Comparison of ENCODE assay signal across 9 cellular contexts in genomic region chr15:81323559-81323943, GRCh38. TPM values are rescaled to one million over a fixed set of nuclear protein-coding genes. Genes with fewer than 3 reads are reported as not detected.
DNase-seq lines count a peak whose midpoint lies in the region; ATAC-seq, FAIRE-seq and TF ChIP-seq lines count a peak whose summit lies in the region.
"Had no signal": no experiment of that assay in that cellular context is flagged by ENCODE, and none has a peak within 500 bp of the region (broad histone marks: within the 10 kb centered on the region; RNA-seq: fewer than 3 reads in every experiment).

No MANE protein-coding gene starts in this region.

- peak overlapping the region; percentile 98 for H3K4me3 Mint-ChIP-seq in activated T-cell treated with anti-CD3 and anti-CD28 coated beads, Interleukin-2, amount 50 U/mL, for 24 hours
- peak overlapping the region; percentile 86 to 99 (median 98) for H3K4me3 Mint-ChIP-seq in naive B cell

- peaks cover 20% of the 10 kb centered on the region for H3K36me3 ChIP-seq in bronchial epithelial cell (ENCODE audit: control insufficient read depth, insufficient read depth, low read length)

- peaks cover 36% of the 10 kb centered on the region for H3K36me3 Mint-ChIP-seq in activated T-cell treated with anti-CD3 and anti-CD28 coated beads, Interleukin-2, amount 50 U/mL, for 24 hours (ENCODE audit: low read depth)
- H3K36me3 Mint-ChIP-seq in naive B cell, result no peaks in the 10 kb centered on the region

- peak overlapping the region; percentile 78 for H3K4me3 ChIP-seq in HL-60 (replicated peaks; ENCODE audit: insufficient read depth, low read length)
- H3K4me3 ChIP-seq in bronchial epithelial cell (ENCODE audit: low read depth, low read length), result peak overlapping the region; percentile 63

- H3K27ac Mint-ChIP-seq in activated T-cell treated with anti-CD3 and anti-CD28 coated beads, Interleukin-2, amount 50 U/mL, for 24 hours, result peak overlapping the region; percentile 89
- peak overlapping the region; percentile 11 to 98 (median 84) for H3K27ac Mint-ChIP-seq in naive B cell

- FAIRE-seq in bronchial epithelial cell (lab: Jason Lieb, UNC), result no peak
- FAIRE-seq: G401.6 had no signal

- no peak for DNase-seq in activated T-cell treated with anti-CD3 and anti-CD28 coated beads, Interleukin-2, amount 50 U/mL, for 24 hours
- no peak for DNase-seq in activated T-cell treated with anti-CD3 and anti-CD28 coated beads, Interleukin-2, amount 50 U/mL, for 48 hours
- DNase-seq in HL-60 (ENCODE audit: low read depth in 1 of 2, low spot score in 1 of 2) (no peak), bronchial epithelial cell (ENCODE audit: low read depth) (peak; percentile 25), naive B cell (no peak), NCI-H510A (lab: John Stamatoyannopoulos, UW) (no peak), hippocampal formation (lab: John Stamatoyannopoulos, UW) (no peak), hepatic stellate cell (ENCODE audit: low spot score) (no peak)

- no peaks in the 10 kb centered on the region for H3K9me3 Mint-ChIP-seq in activated T-cell treated with anti-CD3 and anti-CD28 coated beads, Interleukin-2, amount 50 U/mL, for 24 hours
- H3K9me3 Mint-ChIP-seq in naive B cell, result no peaks in the 10 kb centered on the region

- H3K4me1 Mint-ChIP-seq in activated T-cell treated with anti-CD3 and anti-CD28 coated beads, Interleukin-2, amount 50 U/mL, for 24 hours (ENCODE audit: low read depth), result peaks cover 37% of the 10 kb centered on the region
- peaks cover 30 to 49% (median 44%) of the 10 kb centered on the region in 3 donors for H3K4me1 Mint-ChIP-seq in naive B cell

- H3K27me3 ChIP-seq in HL-60 (ENCODE audit: insufficient read depth, poor library complexity, severe bottlenecking), result no peaks in the 10 kb centered on the region
- no peaks in the 10 kb centered on the region for H3K27me3 ChIP-seq in bronchial epithelial cell (ENCODE audit: control insufficient read depth, insufficient read depth, low read length)

- no peak overlapping the region for H3K27ac ChIP-seq in HL-60 (replicated peaks)

- TF ChIP-seq CTCF in HL-60 (IDR thresholded peaks at IDR 0.05; ENCODE audit: insufficient read depth, low read length), result no peak
- TF ChIP-seq CTCF in bronchial epithelial cell (IDR thresholded peaks at IDR 0.05; ENCODE audit: insufficient read depth, low read length, severe bottlenecking), result no peak

- no peaks in the 10 kb centered on the region for H3K27me3 Mint-ChIP-seq in activated T-cell treated with anti-CD3 and anti-CD28 coated beads, Interleukin-2, amount 50 U/mL, for 24 hours
- H3K27me3 Mint-ChIP-seq in naive B cell, result no peaks in the 10 kb centered on the region

- no peak for ATAC-seq in naive B cell (ENCODE audit: low read depth in 2 of 2)

RNA-seq across cellular contexts. Expression of gene STARD5, which starts 0.4 kb away (rescaled TPM):
- 5.0 and 5.9 TPM in 2 replicates for total RNA-seq in bronchial epithelial cell
- 1 to 10 TPM; 5.1 to 9.6 (median 7.3) TPM for polyA plus RNA-seq in naive B cell (ENCODE audit: low read depth in 6 of 6)

RNA-seq across cellular contexts. Expression of gene TMC3, which starts 50.5 kb away (rescaled TPM):
- not detected in 2 replicates for total RNA-seq in bronchial epithelial cell
- not detected for polyA plus RNA-seq in naive B cell (ENCODE audit: low read depth in 6 of 6)
